ENCODE assay signal across 1 cellular context in the genomic region with DNA sequence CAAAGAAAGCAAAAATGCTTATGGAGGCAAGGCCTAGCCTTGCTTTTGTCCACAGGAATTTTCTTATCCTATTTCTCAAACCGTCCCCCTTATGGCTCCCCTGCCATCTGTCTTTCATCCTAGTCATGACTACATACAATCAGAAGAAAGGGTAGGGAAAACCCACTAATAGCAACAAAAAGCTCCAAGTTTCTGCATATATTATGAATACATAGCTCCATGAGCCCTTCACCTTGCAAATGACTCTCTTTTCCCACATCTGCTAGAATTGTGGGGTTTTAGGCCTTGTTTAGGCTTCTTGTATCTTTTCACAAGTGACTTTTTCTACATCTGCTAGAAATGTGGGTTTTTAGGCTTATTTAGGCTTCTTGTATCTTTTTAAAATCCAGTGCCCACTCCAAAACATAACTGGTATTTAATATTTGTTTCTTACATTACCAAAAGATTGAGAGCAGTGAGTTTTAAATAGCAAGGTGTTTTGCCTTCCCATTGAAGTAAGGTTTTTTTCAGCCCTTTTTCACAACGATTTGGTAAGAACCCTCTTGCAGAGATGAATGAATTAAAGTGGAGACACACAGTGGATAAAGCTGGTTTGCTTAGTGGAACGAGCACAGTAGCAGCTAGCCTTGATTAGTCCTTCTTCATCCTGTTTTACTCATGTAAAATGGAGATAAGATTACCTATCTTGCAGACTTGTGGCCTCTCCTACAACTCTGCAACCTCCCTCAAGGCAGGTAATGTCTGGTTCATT.
TF ChIP-seq lines count a peak whose summit lies in the region.

No MANE protein-coding gene starts in this region.

TF ChIP-seq in HepG2, 621 proteins besides CTCF, POLR2A, EP300 and RAD21 (continued from another document):
- TF ChIP-seq, protein P1, sequence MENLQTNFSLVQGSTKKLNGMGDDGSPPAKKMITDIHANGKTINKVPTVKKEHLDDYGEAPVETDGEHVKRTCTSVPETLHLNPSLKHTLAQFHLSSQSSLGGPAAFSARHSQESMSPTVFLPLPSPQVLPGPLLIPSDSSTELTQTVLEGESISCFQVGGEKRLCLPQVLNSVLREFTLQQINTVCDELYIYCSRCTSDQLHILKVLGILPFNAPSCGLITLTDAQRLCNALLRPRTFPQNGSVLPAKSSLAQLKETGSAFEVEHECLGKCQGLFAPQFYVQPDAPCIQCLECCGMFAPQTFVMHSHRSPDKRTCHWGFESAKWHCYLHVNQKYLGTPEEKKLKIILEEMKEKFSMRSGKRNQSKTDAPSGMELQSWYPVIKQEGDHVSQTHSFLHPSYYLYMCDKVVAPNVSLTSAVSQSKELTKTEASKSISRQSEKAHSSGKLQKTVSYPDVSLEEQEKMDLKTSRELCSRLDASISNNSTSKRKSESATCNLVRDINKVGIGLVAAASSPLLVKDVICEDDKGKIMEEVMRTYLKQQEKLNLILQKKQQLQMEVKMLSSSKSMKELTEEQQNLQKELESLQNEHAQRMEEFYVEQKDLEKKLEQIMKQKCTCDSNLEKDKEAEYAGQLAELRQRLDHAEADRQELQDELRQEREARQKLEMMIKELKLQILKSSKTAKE (CRISPR knock-in tag; IDR thresholded peaks at IDR 0.05; ENCODE audit: borderline replicate concordance): no peak
- TF ChIP-seq, protein P2, sequence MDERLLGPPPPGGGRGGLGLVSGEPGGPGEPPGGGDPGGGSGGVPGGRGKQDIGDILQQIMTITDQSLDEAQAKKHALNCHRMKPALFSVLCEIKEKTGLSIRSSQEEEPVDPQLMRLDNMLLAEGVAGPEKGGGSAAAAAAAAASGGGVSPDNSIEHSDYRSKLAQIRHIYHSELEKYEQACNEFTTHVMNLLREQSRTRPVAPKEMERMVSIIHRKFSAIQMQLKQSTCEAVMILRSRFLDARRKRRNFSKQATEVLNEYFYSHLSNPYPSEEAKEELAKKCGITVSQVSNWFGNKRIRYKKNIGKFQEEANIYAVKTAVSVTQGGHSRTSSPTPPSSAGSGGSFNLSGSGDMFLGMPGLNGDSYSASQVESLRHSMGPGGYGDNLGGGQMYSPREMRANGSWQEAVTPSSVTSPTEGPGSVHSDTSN (CRISPR knock-in tag; IDR thresholded peaks at IDR 0.05): no peak
- TF ChIP-seq ZFY (CRISPR knock-in tag; IDR thresholded peaks at IDR 0.05): no peak
- no peak for TF ChIP-seq ATF7-NPFF (CRISPR knock-in tag; IDR thresholded peaks at IDR 0.05; ENCODE audit: low read depth)
